Comparison of ENCODE assay signal across 39 cellular contexts in the genomic region with DNA sequence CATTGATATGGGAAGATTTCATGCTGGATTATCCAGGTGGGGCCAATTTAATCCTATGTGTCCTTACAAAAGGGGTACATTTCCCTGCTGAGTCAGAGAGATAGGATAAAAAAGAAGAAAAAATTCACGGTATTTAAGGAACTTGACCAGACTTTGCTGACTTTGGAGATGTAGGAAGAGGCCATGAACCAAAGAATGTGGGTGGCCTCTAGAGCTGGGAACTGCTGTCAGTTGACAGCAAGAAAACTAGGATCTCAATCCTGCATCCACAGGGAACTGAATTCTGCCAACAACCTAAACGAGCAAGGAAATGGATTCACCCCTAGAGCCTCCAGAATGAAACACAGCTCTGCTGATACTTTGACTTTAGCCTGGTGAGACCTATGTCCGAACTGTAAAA.
"Had no signal": no experiment of that assay in that cellular context is flagged by ENCODE, and none has a peak within 500 bp of the region (broad histone marks: within the 10 kb centered on the region; RNA-seq: fewer than 3 reads in every experiment).

No MANE protein-coding gene starts in this region.

- H3K9me3 ChIP-seq: ascending aorta had no signal

- H3K4me3 ChIP-seq: ascending aorta, cardiac muscle cell had no signal

- H3K36me3 ChIP-seq: ascending aorta, cardiac muscle cell had no signal

- H3K27me3 ChIP-seq: ascending aorta, cardiac muscle cell had no signal

- DNase-seq: activated CD4-positive, alpha-beta memory T cell treated with anti-CD3 and anti-CD28 coated beads, Interleukin-2, amount 10 ng/mL, durations not matched to agents 7 days and 5 days; activated CD4-positive, alpha-beta T cell treated with anti-CD3 and anti-CD28 coated beads for 1 hour; activated CD4-positive, alpha-beta T cell treated with anti-CD3 and anti-CD28 coated beads for 36 hours; activated CD4-positive, alpha-beta T cell treated with anti-CD3 and anti-CD28 coated beads for 48 hours; activated CD4-positive, alpha-beta T cell treated with anti-CD3 and anti-CD28 coated beads, Interleukin-2, amount 10 ng/mL, durations not matched to agents 7 days and 5 days; activated CD4-positive, alpha-beta T cell treated with anti-CD3 and anti-CD28 coated beads, Interleukin-2, amount 50 U/mL, for 48 hours; activated CD4-positive, CD25-positive, alpha-beta regulatory T cell; activated CD8-positive, alpha-beta memory T cell treated with anti-CD3 and anti-CD28 coated beads for 24 hours; activated CD8-positive, alpha-beta memory T cell treated with anti-CD3 and anti-CD28 coated beads, Interleukin-2, amount 10 ng/mL, durations not matched to agents 7 days and 5 days; activated CD8-positive, alpha-beta memory T cell treated with anti-CD3 and anti-CD28 coated beads, Interleukin-2, amount 50 U/mL, for 48 hours; activated CD8-positive, alpha-beta T cell treated with anti-CD3 and anti-CD28 coated beads, Interleukin-2, amount 10 ng/mL, durations not matched to agents 7 days and 5 days; activated effector memory CD4-positive, alpha-beta T cell treated with Interleukin-2 at 50 U/mL for 16 hours; activated gamma-delta T cell; activated naive CD4-positive, alpha-beta T cell treated with anti-CD3 and anti-CD28 coated beads, Interleukin-2, amount 10 ng/mL, durations not matched to agents 7 days and 5 days; activated naive CD4-positive, alpha-beta T cell treated with Interleukin-2 at 50 U/mL for 16 hours; activated naive CD8-positive, alpha-beta T cell treated with anti-CD3 and anti-CD28 coated beads, Interleukin-2, amount 10 ng/mL, durations not matched to agents 7 days and 5 days; activated naive CD8-positive, alpha-beta T cell treated with anti-CD3 and anti-CD28 coated beads, Interleukin-2, amount 50 U/mL, for 24 hours; activated T-cell treated with anti-CD3 and anti-CD28 coated beads, Interleukin-2, amount 50 U/mL, for 24 hours; activated T-cell treated with anti-CD3 and anti-CD28 coated beads, Interleukin-2, amount 50 U/mL, for 48 hours; amygdala; anterior cingulate cortex; caudate nucleus; cerebellar nuclear complex; T-helper 1 cell; T-helper 2 cell; T-helper 9 cell had no signal

- H3K4me3 Mint-ChIP-seq: activated CD4-positive, alpha-beta memory T cell treated with anti-CD3 and anti-CD28 coated beads, Interleukin-2, amount 10 ng/mL, durations not matched to agents 7 days and 5 days; activated CD4-positive, alpha-beta T cell treated with anti-CD3 and anti-CD28 coated beads for 36 hours; activated CD4-positive, alpha-beta T cell treated with anti-CD3 and anti-CD28 coated beads, Interleukin-2, amount 10 ng/mL, durations not matched to agents 7 days and 5 days; activated CD8-positive, alpha-beta memory T cell treated with anti-CD3 and anti-CD28 coated beads, Interleukin-2, amount 10 ng/mL, durations not matched to agents 7 days and 5 days; activated CD8-positive, alpha-beta T cell treated with anti-CD3 and anti-CD28 coated beads, Interleukin-2, amount 10 ng/mL, durations not matched to agents 7 days and 5 days; activated naive CD4-positive, alpha-beta T cell treated with anti-CD3 and anti-CD28 coated beads, Interleukin-2, amount 10 ng/mL, durations not matched to agents 7 days and 5 days; activated naive CD4-positive, alpha-beta T cell treated with anti-CD3 and anti-CD28 coated beads, Interleukin-2, amount 50 U/mL, for 24 hours; activated naive CD8-positive, alpha-beta T cell; activated naive CD8-positive, alpha-beta T cell treated with anti-CD3 and anti-CD28 coated beads, Interleukin-2, amount 10 ng/mL, durations not matched to agents 7 days and 5 days; activated naive CD8-positive, alpha-beta T cell treated with anti-CD3 and anti-CD28 coated beads, Interleukin-2, amount 50 U/mL, for 24 hours; activated T-cell treated with anti-CD3 and anti-CD28 coated beads, Interleukin-2, amount 50 U/mL, for 24 hours; brain; central memory CD8-positive, alpha-beta T cell; T-helper 1 cell treated with Interleukin-12 subunit alpha and Interleukin-12 subunit beta and Interleukin-4 antibody, amounts not matched to agents 30 μg/mL and 1 μg/mL, for 36 hours; T-helper 2 cell treated with Interferon-gamma antibody and Interleukin-4, amounts not matched to agents 5 μg/mL and 100 μg/mL, for 36 hours had no signal

- ATAC-seq: activated CD4-positive, alpha-beta T cell treated with anti-CD3 and anti-CD28 coated beads for 36 hours; activated CD4-positive, CD25-positive, alpha-beta regulatory T cell treated with anti-CD3 and anti-CD28 coated beads, Interleukin-2, amount 50 U/mL, for 24 hours; activated CD8-positive, alpha-beta memory T cell treated with anti-CD3 and anti-CD28 coated beads, Interleukin-2, amount 10 ng/mL, durations not matched to agents 7 days and 5 days; activated CD8-positive, alpha-beta T cell treated with anti-CD3 and anti-CD28 coated beads, Interleukin-2, amount 10 ng/mL, durations not matched to agents 7 days and 5 days; activated naive CD8-positive, alpha-beta T cell treated with anti-CD3 and anti-CD28 coated beads, Interleukin-2, amount 50 U/mL, for 24 hours had no signal

- H3K27ac ChIP-seq: ascending aorta, cardiac muscle cell, VCaP had no signal

- H3K4me1 ChIP-seq: ascending aorta had no signal

- H3K4me1 Mint-ChIP-seq: activated CD4-positive, alpha-beta memory T cell treated with anti-CD3 and anti-CD28 coated beads, Interleukin-2, amount 10 ng/mL, durations not matched to agents 7 days and 5 days; activated CD4-positive, alpha-beta T cell treated with anti-CD3 and anti-CD28 coated beads for 36 hours; activated CD4-positive, alpha-beta T cell treated with anti-CD3 and anti-CD28 coated beads, Interleukin-2, amount 10 ng/mL, durations not matched to agents 7 days and 5 days; activated CD8-positive, alpha-beta memory T cell treated with anti-CD3 and anti-CD28 coated beads, Interleukin-2, amount 10 ng/mL, durations not matched to agents 7 days and 5 days; activated naive CD4-positive, alpha-beta T cell treated with anti-CD3 and anti-CD28 coated beads, Interleukin-2, amount 10 ng/mL, durations not matched to agents 7 days and 5 days; activated naive CD4-positive, alpha-beta T cell treated with anti-CD3 and anti-CD28 coated beads, Interleukin-2, amount 50 U/mL, for 24 hours; activated naive CD8-positive, alpha-beta T cell treated with anti-CD3 and anti-CD28 coated beads, Interleukin-2, amount 10 ng/mL, durations not matched to agents 7 days and 5 days; activated naive CD8-positive, alpha-beta T cell treated with anti-CD3 and anti-CD28 coated beads, Interleukin-2, amount 50 U/mL, for 24 hours; central memory CD8-positive, alpha-beta T cell had no signal

- FAIRE-seq: bronchial epithelial cell, TTC549 had no signal

- H3K9me3 Mint-ChIP-seq: activated CD4-positive, alpha-beta memory T cell treated with anti-CD3 and anti-CD28 coated beads, Interleukin-2, amount 10 ng/mL, durations not matched to agents 7 days and 5 days; activated CD4-positive, alpha-beta T cell treated with anti-CD3 and anti-CD28 coated beads, Interleukin-2, amount 10 ng/mL, durations not matched to agents 7 days and 5 days; activated naive CD4-positive, alpha-beta T cell treated with anti-CD3 and anti-CD28 coated beads, Interleukin-2, amount 10 ng/mL, durations not matched to agents 7 days and 5 days; activated naive CD4-positive, alpha-beta T cell treated with anti-CD3 and anti-CD28 coated beads, Interleukin-2, amount 50 U/mL, for 24 hours; activated T-cell treated with anti-CD3 and anti-CD28 coated beads, Interleukin-2, amount 50 U/mL, for 24 hours; activated T-helper 2 cell treated with anti-CD3 and anti-CD28 coated beads, Interferon-gamma antibody, Interleukin-2, Interleukin-4, amounts not matched to agents 10 μg/mL and 5 μg/mL and 100 μg/mL, durations not matched to agents 14 hours and 24 hours and 36 hours; central memory CD8-positive, alpha-beta T cell; T-helper 2 cell treated with Interferon-gamma antibody and Interleukin-4, amounts not matched to agents 5 μg/mL and 100 μg/mL, for 36 hours had no signal

- H3K27me3 Mint-ChIP-seq: activated CD8-positive, alpha-beta memory T cell treated with anti-CD3 and anti-CD28 coated beads, Interleukin-2, amount 10 ng/mL, durations not matched to agents 7 days and 5 days; activated naive CD4-positive, alpha-beta T cell treated with anti-CD3 and anti-CD28 coated beads, Interleukin-2, amount 10 ng/mL, durations not matched to agents 7 days and 5 days had no signal

- H3K36me3 Mint-ChIP-seq: activated CD8-positive, alpha-beta memory T cell treated with anti-CD3 and anti-CD28 coated beads, Interleukin-2, amount 10 ng/mL, durations not matched to agents 7 days and 5 days; activated naive CD4-positive, alpha-beta T cell treated with anti-CD3 and anti-CD28 coated beads, Interleukin-2, amount 10 ng/mL, durations not matched to agents 7 days and 5 days; activated naive CD4-positive, alpha-beta T cell treated with anti-CD3 and anti-CD28 coated beads, Interleukin-2, amount 50 U/mL, for 24 hours; activated naive CD8-positive, alpha-beta T cell; activated naive CD8-positive, alpha-beta T cell treated with anti-CD3 and anti-CD28 coated beads, Interleukin-2, amount 10 ng/mL, durations not matched to agents 7 days and 5 days; brain had no signal

- H3K27ac Mint-ChIP-seq: activated CD4-positive, alpha-beta memory T cell treated with anti-CD3 and anti-CD28 coated beads, Interleukin-2, amount 10 ng/mL, durations not matched to agents 7 days and 5 days; activated CD4-positive, alpha-beta T cell treated with anti-CD3 and anti-CD28 coated beads for 36 hours; activated CD4-positive, alpha-beta T cell treated with anti-CD3 and anti-CD28 coated beads, Interleukin-2, amount 10 ng/mL, durations not matched to agents 7 days and 5 days; activated CD8-positive, alpha-beta memory T cell treated with anti-CD3 and anti-CD28 coated beads, Interleukin-2, amount 10 ng/mL, durations not matched to agents 7 days and 5 days; activated CD8-positive, alpha-beta T cell treated with anti-CD3 and anti-CD28 coated beads, Interleukin-2, amount 10 ng/mL, durations not matched to agents 7 days and 5 days; activated naive CD4-positive, alpha-beta T cell treated with anti-CD3 and anti-CD28 coated beads, Interleukin-2, amount 10 ng/mL, durations not matched to agents 7 days and 5 days; activated naive CD4-positive, alpha-beta T cell treated with anti-CD3 and anti-CD28 coated beads, Interleukin-2, amount 50 U/mL, for 24 hours; activated naive CD8-positive, alpha-beta T cell; activated naive CD8-positive, alpha-beta T cell treated with anti-CD3 and anti-CD28 coated beads, Interleukin-2, amount 10 ng/mL, durations not matched to agents 7 days and 5 days; activated naive CD8-positive, alpha-beta T cell treated with anti-CD3 and anti-CD28 coated beads, Interleukin-2, amount 50 U/mL, for 24 hours; activated T-cell treated with anti-CD3 and anti-CD28 coated beads, Interleukin-2, amount 50 U/mL, for 24 hours; activated T-helper 2 cell treated with anti-CD3 and anti-CD28 coated beads, Interferon-gamma antibody, Interleukin-2, Interleukin-4, amounts not matched to agents 10 μg/mL and 5 μg/mL and 100 μg/mL, durations not matched to agents 14 hours and 24 hours and 36 hours; brain; T-helper 1 cell treated with Interleukin-12 subunit alpha and Interleukin-12 subunit beta and Interleukin-4 antibody, amounts not matched to agents 30 μg/mL and 1 μg/mL, for 36 hours; T-helper 2 cell treated with Interferon-gamma antibody and Interleukin-4, amounts not matched to agents 5 μg/mL and 100 μg/mL, for 36 hours had no signal
